Comparison of ENCODE assay signal across 34 cellular contexts in the genomic region with DNA sequence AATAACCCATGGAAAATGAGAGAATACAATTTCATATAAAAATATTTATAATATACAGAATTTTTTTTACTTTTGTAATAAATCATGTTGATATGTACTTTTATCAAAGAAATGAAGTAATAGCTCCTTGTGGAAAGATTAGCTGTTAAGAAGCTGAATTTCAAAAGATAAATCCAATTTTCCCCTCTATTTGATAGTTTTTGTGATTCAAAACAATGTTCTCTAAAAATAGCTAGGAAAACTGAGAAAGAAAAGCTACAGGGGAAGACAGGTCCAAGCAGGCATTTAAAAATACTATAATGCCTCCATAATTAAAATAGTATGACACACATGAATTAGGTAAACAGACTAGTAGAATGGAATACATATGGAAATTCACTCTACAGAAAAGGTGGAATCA.
"Had no signal": no experiment of that assay in that cellular context is flagged by ENCODE, and none has a peak within 500 bp of the region (broad histone marks: within the 10 kb centered on the region; RNA-seq: fewer than 3 reads in every experiment).

No MANE protein-coding gene starts in this region.

- DNase-seq: Karpas-422, Kasumi-1, MG63, MM.1S, MV-4-11, NCI-H1048, NCI-H1092, NCI-H1092 treated with DMSO at 0.1 percent for 48 hours, NCI-H1105, NCI-H1105 treated with DMSO at 0.1 percent for 48 hours, NCI-H1417, NCI-H1417 treated with DMSO at 0.1 percent for 48 hours, NCI-H1436, NCI-H1436 treated with DMSO at 0.1 percent for 48 hours, NCI-H146, NCI-H1694, NCI-H1694 treated with DMSO at 0.1 percent for 48 hours, NCI-H187, NCI-H187 treated with DMSO at 0.1 percent for 48 hours, NCI-H1930, NCI-H2029, NCI-H2029 treated with DMSO at 0.1 percent for 48 hours, NCI-H2081, NCI-H2081 treated with DMSO at 0.1 percent for 48 hours, NCI-H2107, NCI-H2171, NCI-H2171 treated with DMSO at 0.1 percent for 48 hours, NCI-H2227 treated with DMSO at 0.1 percent for 48 hours, NCI-H226, NCI-H345, NCI-H446, NCI-H510A, NCI-H510A treated with DMSO at 0.1 percent for 48 hours, NCI-H524 had no signal
